ENCODE assay signal across 18 cellular contexts in genomic region chr22:45880732-45881523, GRCh38.
DNase-seq lines count a peak whose midpoint lies in the region; FAIRE-seq and TF ChIP-seq lines count a peak whose summit lies in the region.
"Had no signal": no experiment of that assay in that cellular context is flagged by ENCODE, and none has a peak within 500 bp of the region (broad histone marks: within the 10 kb centered on the region; RNA-seq: fewer than 3 reads in every experiment).

No MANE protein-coding gene starts in this region.

- H3K36me3 ChIP-seq in kidney (ENCODE audit: control insufficient read depth in 1 of 2, insufficient read depth in 2 of 2, low read length in 2 of 2), result no peaks in the 10 kb centered on the region
- H3K36me3 ChIP-seq: esophagus squamous epithelium, pancreas had no signal

- no peak overlapping the region for H3K9ac ChIP-seq in kidney (ENCODE audit: low read length in 2 of 2)

- no peaks in the 10 kb centered on the region for H3K9me3 ChIP-seq in kidney (ENCODE audit: control insufficient read depth in 1 of 2, low read length in 2 of 2)
- H3K9me3 ChIP-seq: esophagus squamous epithelium, pancreas had no signal

- H3K4me1 ChIP-seq in kidney (ENCODE audit: control insufficient read depth in 1 of 2, insufficient read depth in 1 of 2, low read depth in 1 of 2, low read length in 2 of 2), result no peaks in the 10 kb centered on the region
- H3K4me1 ChIP-seq: pancreas had no signal

- no peak for TF ChIP-seq CTCF in kidney (IDR thresholded peaks at IDR 0.05; ENCODE audit: borderline replicate concordance, extremely low read depth, insufficient read depth)

- H3K27ac ChIP-seq in angular gyrus (ENCODE audit: low read depth, low read length) (peak overlapping the region; percentile 19), kidney (ENCODE audit: low read depth in 2 of 2, low read length in 2 of 2) (no peak overlapping the region)
- H3K27ac ChIP-seq: esophagus squamous epithelium, pancreas had no signal

- intact Hi-C loops in kidney (cut with DNase I), result no loop called here
- intact Hi-C loops in posterior vena cava (cut with DNase I), result no loop called here

- no peak for FAIRE-seq in kidney (lab: Jason Lieb, UNC)
- FAIRE-seq: GM12878, pancreas had no signal

- DNase-seq in D341Med (ENCODE audit: low spot score), result peak; percentile 43
- peak; percentile 77 for DNase-seq in kidney
- DNase-seq in posterior vena cava (ENCODE audit: low spot score), result peak; percentile 77
- no peak for DNase-seq in cerebellum (ENCODE audit: low spot score)
- no peak for DNase-seq in NCI-H526 (lab: John Stamatoyannopoulos, UW)
- no peak for DNase-seq in SW480 (ENCODE audit: low spot score)
- DNase-seq: activated CD4-positive, alpha-beta T cell treated with anti-CD3 and anti-CD28 coated beads for 4 hours; activated T-cell treated with anti-CD3 and anti-CD28 coated beads, Interleukin-2, amount 50 U/mL, for 4 hours; CD4-positive, CD25-positive, alpha-beta regulatory T cell; cortex of kidney; esophagus squamous epithelium; mesenchymal stem cell; MM.1S; NCI-H2081 treated with DMSO at 0.1 percent for 48 hours; T-helper 2 cell had no signal

- H3K4me3 ChIP-seq in kidney (ENCODE audit: low read length in 2 of 2), result no peak overlapping the region
- H3K4me3 ChIP-seq: GM12878, pancreas had no signal

Comparison
In these comparisons a context has a peak if more than half of its experiments do, and no peak if none do; other contexts are left out.
1. DNase-seq: peak in D341Med (single experiment), kidney (single experiment) and posterior vena cava (single experiment); none in cerebellum (single experiment), NCI-H526 (0 of 2) and SW480 (single experiment).